In genomic region chr2:210478661-210479060, GRCh38 we compare ENCODE assay signal across 25 cellular contexts. TPM values are rescaled to one million over a fixed set of nuclear protein-coding genes. Genes with fewer than 3 reads are reported as not detected.
DNase-seq lines count a peak whose midpoint lies in the region; ATAC-seq and TF ChIP-seq lines count a peak whose summit lies in the region.
"Had no signal": no experiment of that assay in that cellular context is flagged by ENCODE, and none has a peak within 500 bp of the region (broad histone marks: within the 10 kb centered on the region; RNA-seq: fewer than 3 reads in every experiment).

No MANE protein-coding gene starts in this region.

- 0 out of 2 replicates have a peak, but pooled peaks cover 9% of the 10 kb centered on the region for H3K4me1 ChIP-seq in PC-9 (replicated peaks; ENCODE audit: insufficient read depth)
- H3K4me1 ChIP-seq: prostate gland had no signal

- H3K4me3 ChIP-seq in PC-9 = 0 out of 2 replicates have a peak overlapping the region, but pooled peaks have one; percentile 54
- H3K4me3 ChIP-seq: Peyer's patch, prostate gland had no signal

- CTCF ChIA-PET in PC-9 (lab: Charles Lee) = no interaction called here

- peaks cover 11% of the 10 kb centered on the region for H3K36me3 Mint-ChIP-seq in stimulated activated naive CD8-positive, alpha-beta T cell treated with anti-CD3 and anti-CD28 coated beads, Interleukin-15, Interleukin-2, amounts not matched to agents 100 ng/mL and 50 ng/mL, for 24 hours (ENCODE audit: low read depth)
- peaks cover 3% of the 10 kb centered on the region for H3K36me3 Mint-ChIP-seq in memory B cell
- H3K36me3 Mint-ChIP-seq in type B pancreatic cell = peaks cover 2% of the 10 kb centered on the region

- no peaks in the 10 kb centered on the region for H3K9me3 Mint-ChIP-seq in stimulated activated naive CD8-positive, alpha-beta T cell treated with anti-CD3 and anti-CD28 coated beads, Interleukin-15, Interleukin-2, amounts not matched to agents 100 ng/mL and 50 ng/mL, for 24 hours
- H3K9me3 Mint-ChIP-seq in memory B cell = no peaks in the 10 kb centered on the region
- H3K9me3 Mint-ChIP-seq in type B pancreatic cell = no peaks in the 10 kb centered on the region

- H4K20me1 ChIP-seq in PC-9 (ENCODE audit: insufficient read depth) = no peaks in the 10 kb centered on the region

- no peaks in the 10 kb centered on the region for H3K36me3 ChIP-seq in PC-9 (ENCODE audit: low read depth)
- H3K36me3 ChIP-seq: Peyer's patch, prostate gland had no signal

- intact Hi-C loops in PC-9 (cut with micrococcal nuclease; ENCODE audit: unreplicated experiment) = no loop called here

- H2AFZ ChIP-seq in PC-9 = no peak overlapping the region

- no peak overlapping the region for H3K27ac ChIP-seq in PC-9
- H3K27ac ChIP-seq: Peyer's patch, prostate gland, VCaP had no signal

- BruUV-seq in PC-9 (replicated peaks; lab: Mats Ljungman, UMichigan) = no TSS peak

- no peaks in the 10 kb centered on the region for H3K9me2 ChIP-seq in PC-9 (ENCODE audit: insufficient read depth)

- peak overlapping the region; percentile 31 for H3K27ac Mint-ChIP-seq in stimulated activated naive CD8-positive, alpha-beta T cell treated with anti-CD3 and anti-CD28 coated beads, Interleukin-15, Interleukin-2, amounts not matched to agents 100 ng/mL and 50 ng/mL, for 24 hours
- H3K27ac Mint-ChIP-seq in memory B cell (peak overlapping the region; percentile 93), type B pancreatic cell (no peak overlapping the region)
- H3K27ac Mint-ChIP-seq: stimulated activated naive B cell treated with anti-CD40 and anti-IgM and Interleukin-4, amounts not matched to agents 10 μg/mL and 1 μg/mL and 100 μg/mL, for 72 hours had no signal

- H3K9me3 ChIP-seq in PC-9 (ENCODE audit: insufficient read depth, low read depth) = no peaks in the 10 kb centered on the region
- H3K9me3 ChIP-seq: Peyer's patch, prostate gland had no signal

- peaks cover 53% of the 10 kb centered on the region for H3K4me1 Mint-ChIP-seq in stimulated activated naive CD8-positive, alpha-beta T cell treated with anti-CD3 and anti-CD28 coated beads, Interleukin-15, Interleukin-2, amounts not matched to agents 100 ng/mL and 50 ng/mL, for 24 hours (ENCODE audit: low read depth)
- peaks cover 20% of the 10 kb centered on the region for H3K4me1 Mint-ChIP-seq in memory B cell
- H3K4me1 Mint-ChIP-seq in type B pancreatic cell (ENCODE audit: unreplicated experiment) = peaks cover 17% of the 10 kb centered on the region

- no peaks in the 10 kb centered on the region for H3K27me3 Mint-ChIP-seq in stimulated activated naive CD8-positive, alpha-beta T cell treated with anti-CD3 and anti-CD28 coated beads, Interleukin-15, Interleukin-2, amounts not matched to agents 100 ng/mL and 50 ng/mL, for 24 hours
- no peaks in the 10 kb centered on the region for H3K27me3 Mint-ChIP-seq in memory B cell
- H3K27me3 Mint-ChIP-seq in type B pancreatic cell = no peaks in the 10 kb centered on the region
- H3K27me3 Mint-ChIP-seq: CD4-positive, CD25-positive, alpha-beta regulatory T cell; stimulated activated naive B cell treated with anti-CD40 and anti-IgM and Interleukin-4, amounts not matched to agents 10 μg/mL and 1 μg/mL and 100 μg/mL, for 72 hours had no signal

- 0 out of 2 replicates have a peak, but pooled peaks cover 11% of the 10 kb centered on the region for H3K79me2 ChIP-seq in PC-9 (ENCODE audit: low read depth)

- H3K27me3 ChIP-seq in PC-9 (ENCODE audit: insufficient read depth, low read depth) = no peaks in the 10 kb centered on the region
- H3K27me3 ChIP-seq: dorsolateral prefrontal cortex, Peyer's patch had no signal

- no peak for DNase-seq in stimulated activated naive CD8-positive, alpha-beta T cell treated with anti-CD3 and anti-CD28 coated beads, Interleukin-15, Interleukin-2, amounts not matched to agents 100 U/mL and 50 U/mL, for 24 hours
- DNase-seq in PC-9 (no peak), memory B cell (ENCODE audit: low spot score in 2 of 2) (no peak), type B pancreatic cell (ENCODE audit: extremely low spot score, unreplicated experiment) (no peak), HPDE6-E6E7 (ENCODE audit: extremely low spot score) (no peak), foreskin melanocyte (no peak)
- DNase-seq: activated CD4-positive, alpha-beta T cell treated with anti-CD3 and anti-CD28 coated beads, Interleukin-2, amount 50 U/mL, for 4 hours; activated naive CD4-positive, alpha-beta T cell treated with anti-CD3 and anti-CD28 coated beads for 36 hours; aorta; CD4-positive, CD25-positive, alpha-beta regulatory T cell; DMS53; dorsolateral prefrontal cortex; immature natural killer cell; midbrain; NCI-H1105 treated with DMSO at 0.1 percent for 48 hours; NCI-H2081; NCI-H446 treated with DMSO at 0.1 percent for 48 hours; Peyer's patch; stimulated activated CD4-positive, alpha-beta T cell treated with anti-CD3 and anti-CD28 coated beads, Interleukin-1b, Interleukin-23, amount 100 ng/mL, for 48 hours; stimulated activated naive B cell treated with anti-CD40 and anti-IgM and Interleukin-4, amounts not matched to agents 10 μg/mL and 1 μg/mL and 100 μg/mL, for 72 hours had no signal

- POLR2A ChIA-PET in PC-9 (lab: Charles Lee; ENCODE audit: unreplicated experiment) = no interaction called here

- ATAC-seq in stimulated activated naive CD8-positive, alpha-beta T cell treated with anti-CD3 and anti-CD28 coated beads, Interleukin-15, Interleukin-2, amounts not matched to agents 100 U/mL and 50 U/mL, for 24 hours = no peak
- ATAC-seq in memory B cell (ENCODE audit: low read depth) (no peak), GM18868 (IDR thresholded peaks at IDR 0.05; ENCODE audit: unreplicated experiment) (no peak)
- ATAC-seq: left lobe of liver; stimulated activated naive B cell treated with anti-CD40 and anti-IgM and Interleukin-4, amounts not matched to agents 10 μg/mL and 1 μg/mL and 100 μg/mL, for 72 hours had no signal

- peak overlapping the region; percentile 95 for H3K4me3 Mint-ChIP-seq in stimulated activated naive CD8-positive, alpha-beta T cell treated with anti-CD3 and anti-CD28 coated beads, Interleukin-15, Interleukin-2, amounts not matched to agents 100 ng/mL and 50 ng/mL, for 24 hours
- H3K4me3 Mint-ChIP-seq in memory B cell (no peak overlapping the region), type B pancreatic cell (peak overlapping the region; percentile 99)

- TF ChIP-seq CTCF in PC-9 (conservative IDR thresholded peaks at IDR 0.05) (no peak), type B pancreatic cell (conservative IDR thresholded peaks at IDR 0.05) (no peak)

- H3K4me2 ChIP-seq in PC-9 = peak overlapping the region; percentile 91

- no peaks in the 10 kb centered on the region for H3F3A ChIP-seq in PC-9 (ENCODE audit: insufficient read depth, low read depth)

RNA-seq across cellular contexts. Expression of gene LANCL1, which starts 2.1 kb away (rescaled TPM):
- total RNA-seq in PC-9 (2021) (33.4 and 33.7 TPM in 2 replicates), type B pancreatic cell (ENCODE audit: low replicate concordance) (46.1 and 55.9 TPM in 2 replicates)
